Comparison of ENCODE assay signal across 14 cellular contexts in the genomic region with DNA sequence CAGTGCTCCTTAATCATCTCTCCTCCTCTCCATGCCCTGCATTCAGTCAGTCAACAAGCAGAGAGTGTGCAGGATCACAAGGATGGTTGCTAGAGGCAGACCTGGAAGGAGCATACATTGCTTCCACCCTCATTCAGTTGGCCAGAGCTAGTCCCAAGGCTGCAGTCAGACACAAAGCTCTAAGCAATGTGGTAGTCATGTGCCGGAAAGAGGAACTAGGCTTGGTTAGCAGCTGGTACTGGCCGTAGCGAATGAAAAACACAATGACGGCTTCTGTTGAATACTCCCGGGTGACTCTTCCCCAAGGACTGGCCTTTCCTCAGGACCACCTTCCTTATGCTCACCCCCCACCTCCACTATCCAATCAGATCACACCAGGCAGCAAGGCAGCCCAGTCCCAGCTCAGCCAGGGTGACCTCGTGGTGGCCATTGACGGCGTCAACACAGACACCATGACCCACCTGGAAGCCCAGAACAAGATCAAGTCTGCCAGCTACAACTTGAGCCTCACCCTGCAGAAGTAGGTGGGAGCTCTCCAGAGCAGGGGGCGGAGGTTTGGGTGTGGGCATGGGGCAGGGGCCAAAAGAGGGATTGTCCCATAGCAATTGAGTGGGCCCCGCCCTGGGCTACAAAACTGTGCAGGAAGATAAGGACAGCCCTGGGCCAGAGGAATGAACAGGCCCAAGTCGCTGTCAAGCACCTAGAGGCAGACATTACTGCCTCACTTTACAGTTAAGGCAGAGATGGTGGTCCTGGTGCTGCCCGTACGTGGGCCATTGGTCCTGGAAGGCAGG. TPM values are rescaled to one million over a fixed set of nuclear protein-coding genes. Genes with fewer than 3 reads are reported as not detected.
A peak's percentile ranks its signal among the peaks of the same experiment; 100 is the strongest.
DNase-seq lines count a peak whose midpoint lies in the region; ATAC-seq and TF ChIP-seq lines count a peak whose summit lies in the region.
"Had no signal": no experiment of that assay in that cellular context is flagged by ENCODE, and none has a peak within 500 bp of the region (broad histone marks: within the 10 kb centered on the region; RNA-seq: fewer than 3 reads in every experiment).

No MANE protein-coding gene starts in this region.

- TF ChIP-seq CTCF in heart right ventricle (IDR thresholded peaks at IDR 0.05) = no peak

- no peaks in the 10 kb centered on the region for H3K36me3 Mint-ChIP-seq in activated T-cell treated with anti-CD3 and anti-CD28 coated beads, Interleukin-2, amount 50 U/mL, for 4 hours (ENCODE audit: insufficient read depth)
- H3K36me3 Mint-ChIP-seq: activated CD8-positive, alpha-beta memory T cell treated with anti-CD3 and anti-CD28 coated beads, Interleukin-2, amount 10 ng/mL, durations not matched to agents 7 days and 5 days; natural killer cell had no signal

- intact Hi-C loops in heart right ventricle (cut with DNase I) = no loop called here
- intact Hi-C loops in Right ventricle myocardium inferior (cut with DNase I) = no loop called here

- ATAC-seq in heart right ventricle (no peak), Right ventricle myocardium inferior (no peak), HG02840 (IDR thresholded peaks at IDR 0.05; ENCODE audit: low FRiP score, unreplicated experiment) (no peak)
- no peak for ATAC-seq in activated T-cell treated with anti-CD3 and anti-CD28 coated beads, Interleukin-2, amount 50 U/mL, for 4 hours
- ATAC-seq: activated CD8-positive, alpha-beta memory T cell treated with anti-CD3 and anti-CD28 coated beads, Interleukin-2, amount 10 ng/mL, durations not matched to agents 7 days and 5 days; natural killer cell had no signal

- H3K79me2 ChIP-seq in Karpas-422 (ENCODE audit: low read length) = no peaks in the 10 kb centered on the region

- H4K20me1 ChIP-seq in Karpas-422 (ENCODE audit: insufficient read depth, low read depth, low read length) = no peaks in the 10 kb centered on the region

- peak overlapping the region; percentile 33; the same call in 1 of the 2 replicates for H3K9ac ChIP-seq in Karpas-422 (ENCODE audit: low read length)

- H3K4me2 ChIP-seq in Karpas-422 (ENCODE audit: low read depth, low read length, poor library complexity, severe bottlenecking) = peak overlapping the region; percentile 15

- WGBS in heart right ventricle, 2 donors = 45 to 57% methylated on average over 13 of the region's 13 CpGs

- H3K4me1 ChIP-seq in heart right ventricle = peaks cover 28 to 100% (median 75%) of the 10 kb centered on the region in 9 donors
- H3K4me1 ChIP-seq in Karpas-422 (ENCODE audit: low read length) = peaks cover 62% of the 10 kb centered on the region
- H3K4me1 ChIP-seq in SJCRH30 = peaks cover 13% of the 10 kb centered on the region

- no peaks in the 10 kb centered on the region for H3K9me3 Mint-ChIP-seq in activated T-cell treated with anti-CD3 and anti-CD28 coated beads, Interleukin-2, amount 50 U/mL, for 4 hours
- H3K9me3 Mint-ChIP-seq: natural killer cell; T-helper 1 cell treated with Interleukin-12 subunit alpha and Interleukin-12 subunit beta and Interleukin-4 antibody, amounts not matched to agents 30 μg/mL and 1 μg/mL, for 36 hours had no signal

- no peaks in the 10 kb centered on the region for H3K27me3 Mint-ChIP-seq in activated T-cell treated with anti-CD3 and anti-CD28 coated beads, Interleukin-2, amount 50 U/mL, for 4 hours (ENCODE audit: low read depth)

- peak overlapping the region in 2 of 10 donors; percentile 10 to 26 for H3K4me3 ChIP-seq in heart right ventricle
- H3K4me3 ChIP-seq in Karpas-422 (ENCODE audit: low read length) = no peak overlapping the region
- H3K4me3 ChIP-seq in SJCRH30 = no peak overlapping the region

- H3K4me3 Mint-ChIP-seq in activated T-cell treated with anti-CD3 and anti-CD28 coated beads, Interleukin-2, amount 50 U/mL, for 4 hours = no peak overlapping the region
- H3K4me3 Mint-ChIP-seq: activated CD8-positive, alpha-beta memory T cell treated with anti-CD3 and anti-CD28 coated beads, Interleukin-2, amount 10 ng/mL, durations not matched to agents 7 days and 5 days; natural killer cell; T-helper 1 cell treated with Interleukin-12 subunit alpha and Interleukin-12 subunit beta and Interleukin-4 antibody, amounts not matched to agents 30 μg/mL and 1 μg/mL, for 36 hours had no signal

- no peaks in the 10 kb centered on the region for H3K27me3 ChIP-seq in heart right ventricle
- H3K27me3 ChIP-seq in Karpas-422 (ENCODE audit: low read length) = no peaks in the 10 kb centered on the region
- H3K27me3 ChIP-seq in SJCRH30 = no peaks in the 10 kb centered on the region

- peak overlapping the region in 9 of 10 donors; percentile 26 to 100 (median 92) for H3K27ac ChIP-seq in heart right ventricle
- peak overlapping the region; percentile 76 for H3K27ac ChIP-seq in Karpas-422 (ENCODE audit: low read length)
- H3K27ac ChIP-seq in SJCRH30 = no peak overlapping the region

- H3K9me3 ChIP-seq in heart right ventricle = no peaks in the 10 kb centered on the region
- H3K9me3 ChIP-seq in Karpas-422 (ENCODE audit: low read length) = no peaks in the 10 kb centered on the region
- H3K9me3 ChIP-seq in SJCRH30 (replicated peaks) = no peaks in the 10 kb centered on the region

- DNase-seq in heart right ventricle = no peak
- no peak for DNase-seq in Right ventricle myocardium inferior (ENCODE audit: missing footprints)
- DNase-seq in Karpas-422 = peak; percentile 68
- DNase-seq in globus pallidus (ENCODE audit: low spot score) = peak; percentile 78
- DNase-seq in kidney tubule cell (ENCODE audit: low spot score) = no peak
- DNase-seq in SJCRH30 = no peak
- DNase-seq in activated T-cell treated with anti-CD3 and anti-CD28 coated beads, Interleukin-2, amount 50 U/mL, for 4 hours = no peak
- DNase-seq: activated CD8-positive, alpha-beta memory T cell treated with anti-CD3 and anti-CD28 coated beads, Interleukin-2, amount 10 ng/mL, durations not matched to agents 7 days and 5 days; natural killer cell; NCI-H526 treated with DMSO at 0.1 percent for 48 hours; stimulated activated CD4-positive, alpha-beta T cell treated with anti-CD3 and anti-CD28 coated beads, Interleukin-12 subunit alpha, Interleukin-12 subunit beta, amount 100 ng/mL, for 4 hours had no signal

- H3K9me2 ChIP-seq in Karpas-422 (replicated peaks; ENCODE audit: insufficient read depth, low read length) = no peaks in the 10 kb centered on the region

- no peaks in the 10 kb centered on the region for H3K4me1 Mint-ChIP-seq in activated T-cell treated with anti-CD3 and anti-CD28 coated beads, Interleukin-2, amount 50 U/mL, for 4 hours (ENCODE audit: low read depth)
- H3K4me1 Mint-ChIP-seq: activated CD8-positive, alpha-beta memory T cell treated with anti-CD3 and anti-CD28 coated beads, Interleukin-2, amount 10 ng/mL, durations not matched to agents 7 days and 5 days; natural killer cell had no signal

- H3K36me3 ChIP-seq in heart right ventricle (peaks cover 0 to 39% (median 7%) of the 10 kb centered on the region in 9 donors), Karpas-422 (ENCODE audit: insufficient read depth, low read length) (no peaks in the 10 kb centered on the region), SJCRH30 (no peaks in the 10 kb centered on the region)

- H2AFZ ChIP-seq in Karpas-422 (ENCODE audit: low read length) = no peak overlapping the region

RNA-seq across cellular contexts. Expression of gene LDB3, which starts 10.9 kb away (rescaled TPM):
- total RNA-seq in heart right ventricle (1,000 to 10,000 TPM; 1,248 to 1,738 (median 1,513) TPM), Right ventricle myocardium inferior (1,478 TPM)
- polyA plus RNA-seq in heart right ventricle = 1,000 to 10,000 TPM in 1 of 2 donors, 100 to 1,000 TPM in 1; 162 to 1,622 TPM
- 8.3 and 15.5 TPM in 2 replicates for total RNA-seq in Karpas-422 (2014; rRNA removed; shearing (Covaris generic); ENCODE audit: low replicate concordance)
- total RNA-seq in SJCRH30 (2014; rRNA removed; shearing (Covaris generic)) = 0.53 and 0.59 TPM in 2 replicates
- under 1 TPM in 2 of 3 donors, not detected in 1; 0.03 to 0.24 TPM for total RNA-seq in activated T-cell treated with anti-CD3 and anti-CD28 coated beads, Interleukin-2, amount 50 U/mL, for 4 hours

RNA-seq across cellular contexts. Expression of gene OPN4, which starts 24.8 kb away (rescaled TPM):
- total RNA-seq in heart right ventricle (under 1 TPM in 5 of 10 donors, not detected in 5; 0.11 to 0.27 (median 0.26) TPM), Right ventricle myocardium inferior (0.41 TPM)
- under 1 TPM; 0.10 to 0.29 TPM for polyA plus RNA-seq in heart right ventricle
- total RNA-seq in Karpas-422 (2014; rRNA removed; shearing (Covaris generic); ENCODE audit: low replicate concordance) = not detected in 2 replicates
- total RNA-seq in SJCRH30 (2014; rRNA removed; shearing (Covaris generic)) = not detected in 2 replicates
- total RNA-seq in activated T-cell treated with anti-CD3 and anti-CD28 coated beads, Interleukin-2, amount 50 U/mL, for 4 hours = not detected
- total RNA-seq: A673; activated CD8-positive, alpha-beta memory T cell treated with anti-CD3 and anti-CD28 coated beads, Interleukin-2, amount 10 ng/mL, durations not matched to agents 7 days and 5 days; natural killer cell had no signal

Comparison
In these comparisons a context has a peak if more than half of its experiments do, and no peak if none do; other contexts are left out.
1. DNase-seq: peak in Karpas-422 (single experiment) and globus pallidus (single experiment); none in heart right ventricle (0 of 2), Right ventricle myocardium inferior (single experiment), kidney tubule cell (single experiment), SJCRH30 (0 of 2) and activated T-cell treated with anti-CD3 and anti-CD28 coated beads, Interleukin-2, amount 50 U/mL, for 4 hours (single experiment).
2. RNA of gene LDB3, which starts 10.9 kb away (total RNA-seq): 1,248 to 1,738 TPM in heart right ventricle and 1,478 TPM in Right ventricle myocardium inferior (single experiment); 8.3 to 15.5 TPM in Karpas-422, 0.53 to 0.59 TPM in SJCRH30 and 0.03 to 0.24 TPM in activated T-cell treated with anti-CD3 and anti-CD28 coated beads, Interleukin-2, amount 50 U/mL, for 4 hours; every median in the first group is over 10 times any median in the second.